Comparison of ENCODE assay signal across 9 cellular contexts in genomic region chr6:45504947-45505346, GRCh38.
A peak's percentile ranks its signal among the peaks of the same experiment; 100 is the strongest.
DNase-seq lines count a peak whose midpoint lies in the region; ATAC-seq and TF ChIP-seq lines count a peak whose summit lies in the region.
"Had no signal": no experiment of that assay in that cellular context is flagged by ENCODE, and none has a peak within 500 bp of the region (broad histone marks: within the 10 kb centered on the region; RNA-seq: fewer than 3 reads in every experiment).

No MANE protein-coding gene starts in this region.

- DNase-seq in COR-L47 (lab: John Stamatoyannopoulos, UW) (peak; percentile 7), M059J (ENCODE audit: low read depth) (peak; percentile 92), choroid plexus epithelial cell (ENCODE audit: low read depth) (peak; percentile 90), myocyte (ENCODE audit: low read depth) (peak; percentile 88), NK-92 (lab: John Stamatoyannopoulos, UW; ENCODE audit: unreplicated experiment) (no peak), MM.1S (no peak)
- DNase-seq: T-helper 1 cell had no signal

- no peaks in the 10 kb centered on the region for H3K9me3 ChIP-seq in MM.1S (replicated peaks; ENCODE audit: insufficient read depth, low read length)

- no peaks in the 10 kb centered on the region for H3F3A ChIP-seq in MM.1S (ENCODE audit: insufficient read depth, low read length)

- H2AFZ ChIP-seq in MM.1S (ENCODE audit: low read length): no peak overlapping the region

- H3K9ac ChIP-seq in MM.1S (ENCODE audit: low read length): no peak overlapping the region

- H3K4me2 ChIP-seq in MM.1S (ENCODE audit: low read depth, low read length): no peak overlapping the region

- H3K36me3 ChIP-seq in MM.1S (replicated peaks; ENCODE audit: insufficient read depth, low read length): peaks cover 10% of the 10 kb centered on the region

- TF ChIP-seq CTCF in choroid plexus epithelial cell (conservative IDR thresholded peaks at IDR 0.05; ENCODE audit: low read depth, low read length): peak; percentile 6
- TF ChIP-seq CTCF in MM.1S (IDR thresholded peaks at IDR 0.05; ENCODE audit: low read length): no peak

- H3K27ac ChIP-seq in MM.1S (ENCODE audit: low read length): no peak overlapping the region

- H3K4me3 ChIP-seq in choroid plexus epithelial cell (ENCODE audit: low read depth, low read length) (no peak overlapping the region), MM.1S (ENCODE audit: low read length) (no peak overlapping the region)

- no peak for ATAC-seq in GM21390 (IDR thresholded peaks at IDR 0.05; ENCODE audit: unreplicated experiment)
- no peak for ATAC-seq in GM19467 (IDR thresholded peaks at IDR 0.05; ENCODE audit: unreplicated experiment)

- H3K9me2 ChIP-seq in MM.1S (replicated peaks; ENCODE audit: insufficient read depth, low read length): no peaks in the 10 kb centered on the region

- no peaks in the 10 kb centered on the region for H3K27me3 ChIP-seq in MM.1S (replicated peaks; ENCODE audit: insufficient read depth, low read length)

- H3K79me2 ChIP-seq in MM.1S (ENCODE audit: low read length): peaks cover 86% of the 10 kb centered on the region

- no peaks in the 10 kb centered on the region; the same call in 1 of the 2 replicates for H4K20me1 ChIP-seq in MM.1S (ENCODE audit: insufficient read depth, low read length)

- H3K4me1 ChIP-seq in MM.1S (ENCODE audit: low read length): no peaks in the 10 kb centered on the region

Comparison
In these comparisons a context has a peak if more than half of its experiments do, and no peak if none do; other contexts are left out.
1. DNase-seq: peak in COR-L47 (single experiment), M059J (single experiment), choroid plexus epithelial cell (single experiment) and myocyte (single experiment); none in NK-92 (single experiment) and MM.1S (single experiment).